11 cellular contexts compared by ENCODE assay signal in genomic region chr7:84025332-84025927, GRCh38.
A peak's percentile ranks its signal among the peaks of the same experiment; 100 is the strongest.
DNase-seq lines count a peak whose midpoint lies in the region; ATAC-seq, FAIRE-seq and TF ChIP-seq lines count a peak whose summit lies in the region.
"Had no signal": no experiment of that assay in that cellular context is flagged by ENCODE, and none has a peak within 500 bp of the region (broad histone marks: within the 10 kb centered on the region; RNA-seq: fewer than 3 reads in every experiment).

No MANE protein-coding gene starts in this region.

- in situ Hi-C loops in ACHN (cut with HindIII; ENCODE audit: low pct_ligation_motif_present, low pct_unique_long_range_greater_than_20kb, low sequenced_read_pairs): no loop called here

- H3K4me3 ChIP-seq in HUES6 (ENCODE audit: low read depth, low read length): no peak overlapping the region
- H3K4me3 ChIP-seq in bronchial epithelial cell (ENCODE audit: low read depth, low read length): no peak overlapping the region
- H3K4me3 ChIP-seq in liver (ENCODE audit: low read depth in 1 of 3, low read length in 3 of 3): no peak overlapping the region
- H3K4me3 ChIP-seq in Peyer's patch: no peak overlapping the region

- no peak overlapping the region for H3K9ac ChIP-seq in HUES6 (ENCODE audit: low read length)
- H3K9ac ChIP-seq in liver (ENCODE audit: low read depth in 1 of 2, low read length in 2 of 2): no peak overlapping the region

- H3K9me3 ChIP-seq in HUES6 (ENCODE audit: control insufficient read depth, insufficient read depth, low read depth, low read length) (no peaks in the 10 kb centered on the region), liver (ENCODE audit: control insufficient read depth in 4 of 4, low read length in 3 of 4) (no peaks in the 10 kb centered on the region), Peyer's patch (no peaks in the 10 kb centered on the region)

- H3K27me3 ChIP-seq in HUES6 (ENCODE audit: control insufficient read depth, insufficient read depth, low read length) (no peaks in the 10 kb centered on the region), bronchial epithelial cell (ENCODE audit: control insufficient read depth, insufficient read depth, low read length) (no peaks in the 10 kb centered on the region), liver (ENCODE audit: control insufficient read depth in 4 of 4, insufficient read depth in 4 of 4, low read length in 3 of 4) (no peaks in the 10 kb centered on the region), Peyer's patch (no peaks in the 10 kb centered on the region)

- 0 out of 2 replicates have a peak, but pooled peaks cover 5% of the 10 kb centered on the region for H3K36me3 ChIP-seq in HUES6 (ENCODE audit: control insufficient read depth, insufficient read depth, low read length)
- H3K36me3 ChIP-seq in bronchial epithelial cell (ENCODE audit: control insufficient read depth, insufficient read depth, low read length): no peaks in the 10 kb centered on the region
- no peaks in the 10 kb centered on the region for H3K36me3 ChIP-seq in liver (ENCODE audit: control insufficient read depth in 4 of 4, insufficient read depth in 3 of 4, low read depth in 1 of 4, low read length in 3 of 4)
- H3K36me3 ChIP-seq in Peyer's patch: no peaks in the 10 kb centered on the region

- no peak for FAIRE-seq in bronchial epithelial cell (lab: Jason Lieb, UNC)

- no peak for TF ChIP-seq CTCF in bronchial epithelial cell (IDR thresholded peaks at IDR 0.05; ENCODE audit: insufficient read depth, low read length, severe bottlenecking)
- no peak for TF ChIP-seq CTCF in liver (IDR thresholded peaks at IDR 0.05; ENCODE audit: low read depth, low read length, missing input control)
- no peak for TF ChIP-seq CTCF in Peyer's patch (IDR thresholded peaks at IDR 0.05)

- 61% methylated on average over 3 of the region's 3 CpGs for whole genome bisulfite sequencing in liver

- DNase-seq in ACHN (peak; percentile 99), bronchial epithelial cell (ENCODE audit: low read depth) (peak; percentile 64), NCI-H1436 treated with DMSO at 0.1 percent for 48 hours (lab: John Stamatoyannopoulos, UW) (no peak), Peyer's patch (no peak)
- DNase-seq: CD8-positive, alpha-beta T cell; effector CD4-positive, alpha-beta T cell; NCI-H1105 treated with DMSO at 0.1 percent for 48 hours had no signal

- no peak for TF ChIP-seq RAD21 in liver (IDR thresholded peaks at IDR 0.05)

- TF ChIP-seq POLR2A in Peyer's patch (IDR thresholded peaks at IDR 0.05): no peak

- H3K27ac ChIP-seq in HUES6 (ENCODE audit: low read depth, low read length) (0 out of 2 replicates have a peak overlapping the region, but pooled peaks have one; percentile 59), liver (ENCODE audit: low read depth in 1 of 2, low read length in 2 of 2) (no peak overlapping the region), Peyer's patch (peak overlapping the region in 1 of 4 donors; percentile 28)

- H3K4me1 ChIP-seq in HUES6 (ENCODE audit: control insufficient read depth, insufficient read depth, low read length) (peaks cover 10% of the 10 kb centered on the region), liver (ENCODE audit: control insufficient read depth in 4 of 4, insufficient read depth in 4 of 4, low read length in 3 of 4) (no peaks in the 10 kb centered on the region), Peyer's patch (peaks cover 0 to 5% (median 2%) of the 10 kb centered on the region in 4 donors)

- ATAC-seq in GM19397 (IDR thresholded peaks at IDR 0.05; ENCODE audit: unreplicated experiment): no peak
- ATAC-seq in HG02870 (IDR thresholded peaks at IDR 0.05; ENCODE audit: unreplicated experiment): no peak
- ATAC-seq: CD8-positive, alpha-beta T cell had no signal

TF ChIP-seq in liver, 16 proteins besides CTCF, POLR2A, EP300 and RAD21:
- TF ChIP-seq ATF3 (IDR thresholded peaks at IDR 0.05) (no peak), GABPA (IDR thresholded peaks at IDR 0.05 in 1 of 2, conservative IDR thresholded peaks at IDR 0.05 in 1 of 2) (no peak), HNF4A (conservative IDR thresholded peaks at IDR 0.05) (no peak), EGR1 (IDR thresholded peaks at IDR 0.05; ENCODE audit: low read depth in 2 of 2) (no peak), YY1 (IDR thresholded peaks at IDR 0.05) (no peak), SP1 (IDR thresholded peaks at IDR 0.05) (no peak), NR2F2 (IDR thresholded peaks at IDR 0.05) (peak; percentile 74), REST (IDR thresholded peaks at IDR 0.05) (no peak), FOXA1 (IDR thresholded peaks at IDR 0.05) (no peak), MAX (IDR thresholded peaks at IDR 0.05) (no peak), RXRA (IDR thresholded peaks at IDR 0.05) (peak in 1 of 2 donors; percentile 26), FOXA2 (IDR thresholded peaks at IDR 0.05) (no peak), JUND (IDR thresholded peaks at IDR 0.05) (no peak), TAF1 (conservative IDR thresholded peaks at IDR 0.05) (no peak), HNF4G (IDR thresholded peaks at IDR 0.05) (no peak)

Comparison
In these comparisons a context has a peak if more than half of its experiments do, and no peak if none do; other contexts are left out.
1. DNase-seq: peak in ACHN (single experiment) and bronchial epithelial cell (single experiment); none in NCI-H1436 treated with DMSO at 0.1 percent for 48 hours (single experiment) and Peyer's patch (0 of 3).